In the genomic region with DNA sequence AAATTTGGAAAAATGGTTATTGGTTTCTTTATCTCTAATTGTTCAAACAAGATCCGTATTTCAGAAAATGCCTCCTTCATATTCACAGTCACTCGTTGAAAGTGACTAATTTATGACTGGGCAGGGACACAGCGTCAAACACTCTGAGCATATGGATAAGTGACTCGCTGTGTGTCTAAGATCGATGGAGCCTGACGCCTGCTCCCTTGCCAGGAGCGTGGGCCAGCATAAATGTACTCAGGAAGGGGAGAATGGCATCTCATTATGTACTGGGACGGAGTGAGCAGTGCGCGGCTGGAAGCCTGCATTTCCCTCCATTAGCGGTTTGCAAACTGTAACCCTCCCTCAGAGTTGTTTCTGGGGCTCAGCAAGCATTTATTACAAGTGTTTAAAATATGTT, we compare ENCODE assay signal across 11 cellular contexts.
DNase-seq lines count a peak whose midpoint lies in the region; ATAC-seq and TF ChIP-seq lines count a peak whose summit lies in the region.
"Had no signal": no experiment of that assay in that cellular context is flagged by ENCODE, and none has a peak within 500 bp of the region (broad histone marks: within the 10 kb centered on the region; RNA-seq: fewer than 3 reads in every experiment).

No MANE protein-coding gene starts in this region.

- TF ChIP-seq EP300 in gastroesophageal sphincter (IDR thresholded peaks at IDR 0.05): no peak

- DNase-seq in NCI-H82 (lab: John Stamatoyannopoulos, UW): peak; percentile 4
- no peak for DNase-seq in NCI-H82 treated with DMSO at 0.1 percent for 48 hours (lab: John Stamatoyannopoulos, UW; ENCODE audit: unreplicated experiment)
- DNase-seq in NCI-H524 (lab: John Stamatoyannopoulos, UW): peak; percentile 31 to 75
- DNase-seq in GM19240 (ENCODE audit: insufficient read length, low spot score): no peak
- no peak for DNase-seq in C1 segment of cervical spinal cord (lab: John Stamatoyannopoulos, UW)
- DNase-seq: 8988T; activated T-cell treated with anti-CD3 and anti-CD28 coated beads, Interleukin-2, amount 50 U/mL, for 72 hours; trophoblast cell had no signal

- WGBS in gastroesophageal sphincter (ENCODE audit: low coverage in 1 of 2), 2 donors: 84 to 90% methylated on average over 8 to 11 of the region's 11 CpGs

- peaks cover 7% of the 10 kb centered on the region for H3K4me1 ChIP-seq in endocrine pancreas (ENCODE audit: control insufficient read depth, insufficient read depth, low read length)
- H3K4me1 ChIP-seq in gastroesophageal sphincter: no peaks in the 10 kb centered on the region

- H3K27ac ChIP-seq in gastroesophageal sphincter: no peak overlapping the region

- H3K4me3 ChIP-seq in endocrine pancreas (ENCODE audit: control insufficient read depth, insufficient read depth, low read length) (peak overlapping the region; percentile 66), gastroesophageal sphincter (no peak overlapping the region)

- no peak for TF ChIP-seq POLR2A in gastroesophageal sphincter (IDR thresholded peaks at IDR 0.05)

- H3K27me3 ChIP-seq in endocrine pancreas (ENCODE audit: control insufficient read depth, insufficient read depth, low read length) (no peaks in the 10 kb centered on the region), gastroesophageal sphincter (no peaks in the 10 kb centered on the region)

- no peak overlapping the region for H3K9ac ChIP-seq in endocrine pancreas (ENCODE audit: control insufficient read depth, insufficient read depth, low read length)

- H3K9me3 ChIP-seq in endocrine pancreas (ENCODE audit: control insufficient read depth, low read length) (no peaks in the 10 kb centered on the region), gastroesophageal sphincter (no peaks in the 10 kb centered on the region)

- ATAC-seq in esophagus mucosa (no peak), gastroesophageal sphincter (no peak)
- ATAC-seq: activated T-cell treated with anti-CD3 and anti-CD28 coated beads, Interleukin-2, amount 50 U/mL, for 72 hours had no signal

- H3K36me3 ChIP-seq in endocrine pancreas (ENCODE audit: control insufficient read depth, insufficient read depth, low read length) (no peaks in the 10 kb centered on the region), gastroesophageal sphincter (no peaks in the 10 kb centered on the region)

- no peak for TF ChIP-seq CTCF in gastroesophageal sphincter (IDR thresholded peaks at IDR 0.05)

Comparison
In these comparisons a context has a peak if more than half of its experiments do, and no peak if none do; other contexts are left out.
1. DNase-seq: peak in NCI-H82 (single experiment) and NCI-H524 (2 of 2); none in NCI-H82 treated with DMSO at 0.1 percent for 48 hours (single experiment), GM19240 (single experiment) and C1 segment of cervical spinal cord (0 of 14).